16 cellular contexts compared by ENCODE assay signal in the genomic region with DNA sequence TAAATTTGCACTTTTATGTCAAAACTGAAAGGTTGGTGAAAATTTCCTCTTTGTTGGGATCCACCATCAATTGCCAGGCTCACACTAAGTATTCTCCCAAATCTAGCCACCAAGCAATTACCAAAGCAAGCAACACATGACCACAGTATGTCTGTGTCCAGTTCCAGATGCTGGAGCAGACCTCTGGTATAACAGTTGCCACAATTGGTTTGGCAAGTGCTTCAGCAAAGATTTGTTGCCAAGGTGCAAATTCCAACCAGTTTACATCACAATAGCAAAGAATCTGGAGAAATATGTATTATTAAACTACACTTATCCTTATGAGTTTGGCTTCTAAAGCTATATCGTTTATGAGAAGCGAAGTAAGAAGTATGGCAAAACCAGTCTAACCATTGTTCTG. TPM values are rescaled to one million over a fixed set of nuclear protein-coding genes. Genes with fewer than 3 reads are reported as not detected.
DNase-seq lines count a peak whose midpoint lies in the region; ATAC-seq and TF ChIP-seq lines count a peak whose summit lies in the region.
"Had no signal": no experiment of that assay in that cellular context is flagged by ENCODE, and none has a peak within 500 bp of the region (broad histone marks: within the 10 kb centered on the region; RNA-seq: fewer than 3 reads in every experiment).

No MANE protein-coding gene starts in this region.

- no peaks in the 10 kb centered on the region for H3K79me1 ChIP-seq in H9 (ENCODE audit: insufficient read depth, low read depth, low read length, poor library complexity, severe bottlenecking)

- H3T11ph ChIP-seq in H9 (ENCODE audit: low read length): no peak overlapping the region

- H3K23me2 ChIP-seq in H9 (ENCODE audit: insufficient read length, low read depth, low read length, poor library complexity, severe bottlenecking): no peaks in the 10 kb centered on the region

- no peak for TF ChIP-seq POLR2A in gastrocnemius medialis (IDR thresholded peaks at IDR 0.05)

- H3K36me3 Mint-ChIP-seq in H9 (ENCODE audit: insufficient read depth in 1 of 3, low read depth in 3 of 3) (peaks cover 13 to 45% (median 13%) of the 10 kb centered on the region in 3 experiments), type B pancreatic cell (peaks cover 33% of the 10 kb centered on the region)
- H3K36me3 Mint-ChIP-seq in activated naive CD4-positive, alpha-beta T cell treated with anti-CD3 and anti-CD28 coated beads for 36 hours (ENCODE audit: low read depth): peaks cover 31% of the 10 kb centered on the region

- no peak overlapping the region for H2BK5ac ChIP-seq in H9 (ENCODE audit: insufficient read length, low read length)

- H3K4me3 Mint-ChIP-seq in H9 (no peak overlapping the region), type B pancreatic cell (no peak overlapping the region)
- H3K4me3 Mint-ChIP-seq in activated naive CD4-positive, alpha-beta T cell treated with anti-CD3 and anti-CD28 coated beads for 36 hours: no peak overlapping the region
- H3K4me3 Mint-ChIP-seq: activated naive CD8-positive, alpha-beta T cell treated with anti-CD3 and anti-CD28 coated beads, Interleukin-2, amount 10 ng/mL, durations not matched to agents 7 days and 5 days had no signal

- no peak overlapping the region for H2BK20ac ChIP-seq in H9 (ENCODE audit: low read depth, low read length, poor library complexity, severe bottlenecking)

- ATAC-seq in gastrocnemius medialis (peak; percentile 30 to 42), GM19452 (IDR thresholded peaks at IDR 0.05; ENCODE audit: unreplicated experiment) (no peak)
- ATAC-seq: HCT116; stimulated activated naive CD8-positive, alpha-beta T cell treated with anti-CD3 and anti-CD28 coated beads, Interleukin-15, Interleukin-2, amounts not matched to agents 100 U/mL and 50 U/mL, for 24 hours had no signal

- no peak overlapping the region for H3K14ac ChIP-seq in H9 (ENCODE audit: insufficient read depth, low read length)

- H3K27ac ChIP-seq in ascending aorta (peak overlapping the region; percentile 53 to 54), gastrocnemius medialis (no peak overlapping the region), H9 (ENCODE audit: insufficient read length, low read depth, low read length) (no peak overlapping the region)
- H3K27ac ChIP-seq: PC-9 had no signal

- no peak overlapping the region for H2BK120ac ChIP-seq in H9 (ENCODE audit: low read depth, low read length, poor library complexity, severe bottlenecking)

- in situ Hi-C loops in gastrocnemius medialis (cut with MboI; ENCODE audit: low sequenced_read_pairs in 4 of 4): no loop called here

- no peak overlapping the region for H3K4ac ChIP-seq in H9 (ENCODE audit: low read depth, low read length)

- H3K27ac Mint-ChIP-seq in H9 (no peak overlapping the region), type B pancreatic cell (no peak overlapping the region)
- no peak overlapping the region for H3K27ac Mint-ChIP-seq in activated naive CD4-positive, alpha-beta T cell treated with anti-CD3 and anti-CD28 coated beads for 36 hours
- H3K27ac Mint-ChIP-seq: activated naive CD8-positive, alpha-beta T cell treated with anti-CD3 and anti-CD28 coated beads, Interleukin-2, amount 10 ng/mL, durations not matched to agents 7 days and 5 days had no signal

- no peaks in the 10 kb centered on the region for H4K20me1 ChIP-seq in H9 (ENCODE audit: control insufficient read depth, insufficient read depth, insufficient read length)

- H4K91ac ChIP-seq in H9 (ENCODE audit: insufficient read length, low read depth, low read length): no peak overlapping the region

- H3K4me1 ChIP-seq in ascending aorta (peaks cover 8 to 44% of the 10 kb centered on the region in 2 donors), gastrocnemius medialis (peaks cover 31 to 34% of the 10 kb centered on the region in 2 donors), H9 (ENCODE audit: insufficient read depth, low read length) (peaks cover 6% of the 10 kb centered on the region; the same call in 1 of the 2 replicates)

- intact Hi-C loops in ascending aorta (cut with DNase I): loop anchor here (5.0 kb wide), 1 partner anchor 58 kb away; no protein-coding TSS in a partner anchor
- intact Hi-C loops in gastrocnemius medialis (cut with DNase I; ENCODE audit: low total_unique reads): no loop called here
- intact Hi-C loops in activated naive CD4-positive, alpha-beta T cell treated with anti-CD3 and anti-CD28 coated beads for 36 hours (cut with micrococcal nuclease): no loop called here

- TF ChIP-seq CTCF in ascending aorta (IDR thresholded peaks at IDR 0.05): no peak
- no peak for TF ChIP-seq CTCF in fibroblast of villous mesenchyme (IDR thresholded peaks at IDR 0.05; ENCODE audit: insufficient read depth, low read depth, low read length)
- no peak for TF ChIP-seq CTCF in gastrocnemius medialis (IDR thresholded peaks at IDR 0.05 in 4 of 5, conservative IDR thresholded peaks at IDR 0.05 in 1 of 5)
- no peak for TF ChIP-seq CTCF in H9 (conservative IDR thresholded peaks at IDR 0.05)
- no peak for TF ChIP-seq CTCF in type B pancreatic cell (conservative IDR thresholded peaks at IDR 0.05)

- no peak overlapping the region for H3K56ac ChIP-seq in H9 (ENCODE audit: insufficient read length, low read depth, low read length)

- H3K4me2 ChIP-seq in H9 (ENCODE audit: insufficient read depth, insufficient read length, low read length): no peak overlapping the region
- H3K4me2 ChIP-seq: PC-9 had no signal

- no peak overlapping the region for H3K9ac ChIP-seq in H9 (ENCODE audit: extremely low read depth, insufficient read length, low read length)

- no CpG with 5 or more reads among the region's 2 CpGs for WGBS in H9 (ENCODE audit: extremely low coverage, insufficient read length, low lambda C conversion rate)

- H3K9me3 Mint-ChIP-seq in H9 (peaks cover 5 to 13% of the 10 kb centered on the region in 2 experiments), type B pancreatic cell (no peaks in the 10 kb centered on the region)
- H3K9me3 Mint-ChIP-seq in activated naive CD4-positive, alpha-beta T cell treated with anti-CD3 and anti-CD28 coated beads for 36 hours: peaks cover 2% of the 10 kb centered on the region
- H3K9me3 Mint-ChIP-seq: activated naive CD8-positive, alpha-beta T cell treated with anti-CD3 and anti-CD28 coated beads, Interleukin-2, amount 10 ng/mL, durations not matched to agents 7 days and 5 days had no signal

- no peak overlapping the region for H4K5ac ChIP-seq in H9 (ENCODE audit: insufficient read length, low read depth, low read length)

- DNase-seq in GM04504 (ENCODE audit: low read depth): peak; percentile 87
- peak in 1 of 2 donors; percentile 81 for DNase-seq in ascending aorta (ENCODE audit: low spot score in 2 of 2)
- DNase-seq in fibroblast of villous mesenchyme (ENCODE audit: low read depth): peak; percentile 74
- DNase-seq in gastrocnemius medialis: no peak
- DNase-seq in H9: no peak
- no peak for DNase-seq in type B pancreatic cell (ENCODE audit: extremely low spot score, unreplicated experiment)
- no peak for DNase-seq in activated naive CD4-positive, alpha-beta T cell treated with anti-CD3 and anti-CD28 coated beads for 36 hours
- DNase-seq: activated naive CD8-positive, alpha-beta T cell treated with anti-CD3 and anti-CD28 coated beads, Interleukin-2, amount 10 ng/mL, durations not matched to agents 7 days and 5 days; islet precursor cell; NCI-H2171 treated with DMSO at 0.1 percent for 48 hours; occipital lobe; PC-9; stimulated activated CD4-positive, alpha-beta T cell treated with anti-CD3 and anti-CD28 coated beads, Interleukin-4, amount 100 ng/mL, for 24 hours; stimulated activated naive CD8-positive, alpha-beta T cell treated with anti-CD3 and anti-CD28 coated beads, Interleukin-15, Interleukin-2, amounts not matched to agents 100 U/mL and 50 U/mL, for 24 hours had no signal

- H2BK15ac ChIP-seq in H9 (ENCODE audit: low read depth, low read length): no peak overlapping the region

- H3K27me3 ChIP-seq in ascending aorta: no peaks in the 10 kb centered on the region
- H3K27me3 ChIP-seq in gastrocnemius medialis: no peaks in the 10 kb centered on the region
- H3K27me3 ChIP-seq in H9 (ENCODE audit: insufficient read depth, low read length): no peaks in the 10 kb centered on the region

- no peaks in the 10 kb centered on the region for H3K79me2 ChIP-seq in H9 (ENCODE audit: insufficient read depth, low read length)

- CTCF ChIA-PET in activated naive CD4-positive, alpha-beta T cell treated with anti-CD3 and anti-CD28 coated beads for 36 hours (lab: Charles Lee): no interaction called here

- no peak overlapping the region for H3K18ac ChIP-seq in H9 (ENCODE audit: insufficient read length, low read depth, low read length)

- no peak overlapping the region for H2BK12ac ChIP-seq in H9 (ENCODE audit: insufficient read length, low read depth, low read length)

- no peaks in the 10 kb centered on the region for H3K9me3 ChIP-seq in ascending aorta
- H3K9me3 ChIP-seq in gastrocnemius medialis: no peaks in the 10 kb centered on the region
- H3K9me3 ChIP-seq in H9 (ENCODE audit: control insufficient read depth, low read depth, low read length): no peaks in the 10 kb centered on the region

- H3K23ac ChIP-seq in H9 (ENCODE audit: insufficient read length, low read depth, low read length): no peak overlapping the region

- H3K4me1 Mint-ChIP-seq in H9 (peaks cover 20 to 25% of the 10 kb centered on the region in 2 experiments), type B pancreatic cell (ENCODE audit: unreplicated experiment) (peaks cover 13% of the 10 kb centered on the region)
- peaks cover 14% of the 10 kb centered on the region for H3K4me1 Mint-ChIP-seq in activated naive CD4-positive, alpha-beta T cell treated with anti-CD3 and anti-CD28 coated beads for 36 hours (ENCODE audit: low read depth)

- H3K27me3 Mint-ChIP-seq in H9 (ENCODE audit: low read depth) (no peaks in the 10 kb centered on the region), type B pancreatic cell (no peaks in the 10 kb centered on the region)
- no peaks in the 10 kb centered on the region for H3K27me3 Mint-ChIP-seq in activated naive CD4-positive, alpha-beta T cell treated with anti-CD3 and anti-CD28 coated beads for 36 hours (ENCODE audit: low read depth)
- H3K27me3 Mint-ChIP-seq: activated naive CD8-positive, alpha-beta T cell treated with anti-CD3 and anti-CD28 coated beads, Interleukin-2, amount 10 ng/mL, durations not matched to agents 7 days and 5 days had no signal

- H2AFZ ChIP-seq in H9 (ENCODE audit: low read length): no peak overlapping the region
- H2AFZ ChIP-seq: PC-9 had no signal

- no peak overlapping the region for H4K8ac ChIP-seq in H9 (replicated peaks; ENCODE audit: insufficient read length, low read depth, low read length)

- no peaks in the 10 kb centered on the region for H3K36me3 ChIP-seq in ascending aorta
- H3K36me3 ChIP-seq in gastrocnemius medialis: no peaks in the 10 kb centered on the region

- no peak overlapping the region for H2AK5ac ChIP-seq in H9 (ENCODE audit: insufficient read length, low read length)

- H3K4me3 ChIP-seq in ascending aorta (peak overlapping the region in 1 of 2 donors; percentile 31), fibroblast of villous mesenchyme (ENCODE audit: low read depth, low read length) (no peak overlapping the region), gastrocnemius medialis (no peak overlapping the region)
- H3K4me3 ChIP-seq: PC-9 had no signal

RNA-seq across cellular contexts. Expression of a gene that starts 6.4 kb away (rescaled TPM):
- 17.0 TPM for total RNA-seq in ascending aorta
- total RNA-seq in fibroblast of villous mesenchyme: 5.8 and 8.6 TPM in 2 replicates
- total RNA-seq in gastrocnemius medialis: 1 to 10 TPM; 4.4 to 9.7 (median 6.2) TPM
- 20.0 and 23.2 TPM in 2 replicates for total RNA-seq in H9 (2021)
- total RNA-seq in type B pancreatic cell (ENCODE audit: low replicate concordance): 27.3 and 29.9 TPM in 2 replicates
- total RNA-seq in activated naive CD4-positive, alpha-beta T cell treated with anti-CD3 and anti-CD28 coated beads for 36 hours: 10 to 100 TPM; 28.6 to 29.4 TPM

RNA-seq across cellular contexts. Expression of a gene that starts 6.5 kb away (rescaled TPM):
- total RNA-seq in ascending aorta (9.3 TPM), fibroblast of villous mesenchyme (13.2 and 26.3 TPM in 2 replicates), gastrocnemius medialis (10 to 100 TPM in 2 of 4 donors, 1 to 10 TPM in 2; 8.1 to 15.5 (median 11.5) TPM), H9 (2021) (6.4 and 7.6 TPM in 2 replicates), type B pancreatic cell (ENCODE audit: low replicate concordance) (11.2 and 12.4 TPM in 2 replicates)
- total RNA-seq in activated naive CD4-positive, alpha-beta T cell treated with anti-CD3 and anti-CD28 coated beads for 36 hours: 1 to 10 TPM; 3.1 to 4.8 TPM

Comparison
In these comparisons a context has a peak if more than half of its experiments do, and no peak if none do; other contexts are left out.
1. DNase-seq: peak in GM04504 (single experiment) and fibroblast of villous mesenchyme (single experiment); none in gastrocnemius medialis (0 of 2), H9 (single experiment), type B pancreatic cell (single experiment) and activated naive CD4-positive, alpha-beta T cell treated with anti-CD3 and anti-CD28 coated beads for 36 hours (single experiment).
2. H3K27ac ChIP-seq: peak in ascending aorta (2 of 2); none in gastrocnemius medialis (0 of 4) and H9 (single experiment).